8 cellular contexts compared by ENCODE assay signal in genomic region chr7:7970113-7970619, GRCh38. TPM values are rescaled to one million over a fixed set of nuclear protein-coding genes. Genes with fewer than 3 reads are reported as not detected.
DNase-seq lines count a peak whose midpoint lies in the region; ATAC-seq and TF ChIP-seq lines count a peak whose summit lies in the region.
"Had no signal": no experiment of that assay in that cellular context is flagged by ENCODE, and none has a peak within 500 bp of the region (broad histone marks: within the 10 kb centered on the region; RNA-seq: fewer than 3 reads in every experiment).

No MANE protein-coding gene starts in this region.

- CTCF ChIA-PET in PC-9 (lab: Charles Lee), result interaction anchor here (0.6 to 1.4 kb wide), 5 partner anchors 65 to 406 kb away, joined by 3 to 6 read pairs (median 3); no protein-coding TSS in a partner anchor

- no peaks in the 10 kb centered on the region for H3K9me2 ChIP-seq in PC-9 (ENCODE audit: insufficient read depth)

- TF ChIP-seq EP300 in gastroesophageal sphincter (IDR thresholded peaks at IDR 0.05), result no peak
- no peak for TF ChIP-seq EP300 in stomach (IDR thresholded peaks at IDR 0.05)

- H3K27ac ChIP-seq in HL-60 (replicated peaks) (peak overlapping the region; percentile 84), PC-9 (peak overlapping the region; percentile 55), gastroesophageal sphincter (peak overlapping the region in 3 of 4 donors; percentile 90 to 99 (median 96)), stomach (peak overlapping the region; percentile 88 to 99 (median 97))
- H3K27ac ChIP-seq: foreskin keratinocyte had no signal

- H3K4me3 ChIP-seq in HL-60 (replicated peaks; ENCODE audit: insufficient read depth, low read length) (peak overlapping the region; percentile 80), PC-9 (peak overlapping the region; percentile 99), gastroesophageal sphincter (peak overlapping the region; percentile 90 to 94), stomach (peak overlapping the region; percentile 89 to 98 (median 95))

- DNase-seq in HL-60 (ENCODE audit: low read depth in 1 of 2, low spot score in 1 of 2), result no peak
- no peak for DNase-seq in PC-9
- no peak for DNase-seq in stomach
- DNase-seq in sciatic nerve (ENCODE audit: low spot score), result no peak

- peak overlapping the region; percentile 92 for H2AFZ ChIP-seq in PC-9

- no TSS peak for BruUV-seq in PC-9 (replicated peaks; lab: Mats Ljungman, UMichigan)

- no peaks in the 10 kb centered on the region for H3F3A ChIP-seq in PC-9 (ENCODE audit: insufficient read depth, low read depth)

- peak overlapping the region; percentile 89 for H3K4me2 ChIP-seq in PC-9

- peaks cover 55% of the 10 kb centered on the region for H3K79me2 ChIP-seq in PC-9 (ENCODE audit: low read depth)

- H3K9me3 ChIP-seq in PC-9 (ENCODE audit: insufficient read depth, low read depth), result no peaks in the 10 kb centered on the region
- no peaks in the 10 kb centered on the region for H3K9me3 ChIP-seq in gastroesophageal sphincter
- no peaks in the 10 kb centered on the region for H3K9me3 ChIP-seq in stomach

- ATAC-seq in gastroesophageal sphincter (no peak), GM19023 (IDR thresholded peaks at IDR 0.05; ENCODE audit: unreplicated experiment) (no peak), sciatic nerve (no peak), esophagus mucosa (no peak)

- no peak for TF ChIP-seq POLR2A in gastroesophageal sphincter (IDR thresholded peaks at IDR 0.05)
- TF ChIP-seq POLR2A in stomach (IDR thresholded peaks at IDR 0.05), result no peak

- POLR2A ChIA-PET in PC-9 (lab: Charles Lee; ENCODE audit: unreplicated experiment), result interaction anchor here (0.5 to 0.6 kb wide), 3 partner anchors 57 to 330 kb away, joined by 3 to 14 read pairs (median 10); partner anchors contain the start of gene UMAD1

- peaks cover 12% of the 10 kb centered on the region for H4K20me1 ChIP-seq in PC-9 (ENCODE audit: insufficient read depth)

- intact Hi-C loops in PC-9 (cut with micrococcal nuclease; ENCODE audit: unreplicated experiment) (no loop called here), stomach (cut with DNase I; ENCODE audit: low total_unique reads) (no loop called here), sciatic nerve (cut with DNase I) (no loop called here)

- 0% methylated on average over 13 to 15 of the region's 15 CpGs for WGBS in gastroesophageal sphincter (ENCODE audit: low coverage in 1 of 2), 2 donors
- WGBS in stomach, 5 donors, result 0 to 2% (median 1%) methylated on average over 14 to 15 of the region's 15 CpGs

- H3K27me3 ChIP-seq in HL-60 (ENCODE audit: insufficient read depth, poor library complexity, severe bottlenecking) (no peaks in the 10 kb centered on the region), PC-9 (ENCODE audit: insufficient read depth, low read depth) (no peaks in the 10 kb centered on the region), gastroesophageal sphincter (no peaks in the 10 kb centered on the region), stomach (no peaks in the 10 kb centered on the region)
- H3K27me3 ChIP-seq: foreskin keratinocyte had no signal

- H3K36me3 ChIP-seq in PC-9 (ENCODE audit: low read depth) (no peaks in the 10 kb centered on the region; the same call in 1 of the 2 replicates), gastroesophageal sphincter (no peaks in the 10 kb centered on the region), stomach (no peaks in the 10 kb centered on the region)

- TF ChIP-seq CTCF in HL-60 (IDR thresholded peaks at IDR 0.05; ENCODE audit: insufficient read depth, low read length) (no peak), PC-9 (conservative IDR thresholded peaks at IDR 0.05) (no peak), gastroesophageal sphincter (IDR thresholded peaks at IDR 0.05) (no peak), stomach (IDR thresholded peaks at IDR 0.05) (no peak)

- H3K4me1 ChIP-seq in PC-9 (replicated peaks; ENCODE audit: insufficient read depth) (peaks cover 41% of the 10 kb centered on the region), gastroesophageal sphincter (peaks cover 0 to 24% (median 0%) of the 10 kb centered on the region in 3 donors), stomach (peaks cover 0 to 45% (median 27%) of the 10 kb centered on the region in 4 donors)
- H3K4me1 ChIP-seq: foreskin keratinocyte had no signal

RNA-seq across cellular contexts. Expression of gene GLCCI1, which starts 1.6 kb away (rescaled TPM):
- total RNA-seq in PC-9 (2021), result 34.3 and 42.1 TPM in 2 replicates
- 10 to 100 TPM in 1 of 4 donors, 1 to 10 TPM in 3; 2.8 to 16.7 (median 5.2) TPM for total RNA-seq in gastroesophageal sphincter
- 10 to 100 TPM in 4 of 5 donors, 1 to 10 TPM in 1; 4.6 to 60.9 (median 26.6) TPM for total RNA-seq in stomach
- polyA plus RNA-seq in stomach, result 1 to 10 TPM; 2.6 to 3.2 (median 3.0) TPM
- total RNA-seq in sciatic nerve, result 23.5 TPM
- total RNA-seq in esophagus mucosa, result 2.7 TPM
